ENCODE assay signal across 8 cellular contexts in genomic region chr6:30646450-30647038, GRCh38. TPM values are rescaled to one million over a fixed set of nuclear protein-coding genes. Genes with fewer than 3 reads are reported as not detected.
A peak's percentile ranks its signal among the peaks of the same experiment; 100 is the strongest.
DNase-seq lines count a peak whose midpoint lies in the region; ATAC-seq and TF ChIP-seq lines count a peak whose summit lies in the region.

No MANE protein-coding gene starts in this region.

- H3K27me3 Mint-ChIP-seq in CD14-positive monocyte (ENCODE audit: low read depth in 3 of 3) (peaks cover 0 to 1% (median 0%) of the 10 kb centered on the region in 3 donors), mesothelial cell of epicardium (ENCODE audit: low read depth) (no peaks in the 10 kb centered on the region)
- no peaks in the 10 kb centered on the region for H3K27me3 Mint-ChIP-seq in stimulated activated memory B cell treated with anti-CD40 and anti-IgM and Interleukin-4, amounts not matched to agents 10 μg/mL and 1 μg/mL and 100 μg/mL, for 72 hours

- H3K27ac ChIP-seq in WERI-Rb-1, result peak overlapping the region; percentile 19

- peak overlapping the region; percentile 81 to 91 for H3K4me3 Mint-ChIP-seq in CD14-positive monocyte
- peak overlapping the region; percentile 83 for H3K4me3 Mint-ChIP-seq in mesothelial cell of epicardium
- peak overlapping the region; percentile 91 for H3K4me3 Mint-ChIP-seq in stimulated activated memory B cell treated with anti-CD40 and anti-IgM and Interleukin-4, amounts not matched to agents 10 μg/mL and 1 μg/mL and 100 μg/mL, for 72 hours

- peak; percentile 66 for ATAC-seq in HG03066 (IDR thresholded peaks at IDR 0.05; ENCODE audit: low read depth, unreplicated experiment)
- ATAC-seq in stimulated activated memory B cell treated with anti-CD40 and anti-IgM and Interleukin-4, amounts not matched to agents 10 μg/mL and 1 μg/mL and 100 μg/mL, for 72 hours, result no peak
- ATAC-seq in HG03159 (IDR thresholded peaks at IDR 0.05; ENCODE audit: unreplicated experiment), result no peak

- intact Hi-C loops in CD14-positive monocyte (cut with micrococcal nuclease), result no loop called here

- TF ChIP-seq CTCF in CD14-positive monocyte (IDR thresholded peaks at IDR 0.05) (no peak), WERI-Rb-1 (IDR thresholded peaks at IDR 0.05; ENCODE audit: low read depth, low read length) (no peak), mesothelial cell of epicardium (IDR thresholded peaks at IDR 0.05; ENCODE audit: unreplicated experiment) (no peak)

- H3K36me3 Mint-ChIP-seq in CD14-positive monocyte, result peaks cover 21 to 27% of the 10 kb centered on the region in 2 donors
- H3K36me3 Mint-ChIP-seq in mesothelial cell of epicardium, result peaks cover 31% of the 10 kb centered on the region
- H3K36me3 Mint-ChIP-seq in stimulated activated memory B cell treated with anti-CD40 and anti-IgM and Interleukin-4, amounts not matched to agents 10 μg/mL and 1 μg/mL and 100 μg/mL, for 72 hours, result peaks cover 37% of the 10 kb centered on the region

- H3K27ac Mint-ChIP-seq in CD14-positive monocyte, result peak overlapping the region; percentile 37 to 89 (median 78)
- H3K27ac Mint-ChIP-seq in mesothelial cell of epicardium, result peak overlapping the region; percentile 85
- peak overlapping the region; percentile 90 for H3K27ac Mint-ChIP-seq in stimulated activated memory B cell treated with anti-CD40 and anti-IgM and Interleukin-4, amounts not matched to agents 10 μg/mL and 1 μg/mL and 100 μg/mL, for 72 hours

- DNase-seq in CD14-positive monocyte (ENCODE audit: low spot score) (no peak), WERI-Rb-1 (peak; percentile 58), mesothelial cell of epicardium (ENCODE audit: low spot score in 2 of 2, unreplicated experiment in 2 of 2) (peak in 1 of 2 experiments; percentile 42), EL (no peak)
- peak; percentile 91 for DNase-seq in effector CD4-positive, alpha-beta T cell

- H3K9me3 ChIP-seq in WERI-Rb-1 (ENCODE audit: severe bottlenecking), result no peaks in the 10 kb centered on the region

- H3K4me1 Mint-ChIP-seq in CD14-positive monocyte, result peaks cover 49% of the 10 kb centered on the region
- H3K4me1 Mint-ChIP-seq in mesothelial cell of epicardium, result peaks cover 21% of the 10 kb centered on the region
- H3K4me1 Mint-ChIP-seq in stimulated activated memory B cell treated with anti-CD40 and anti-IgM and Interleukin-4, amounts not matched to agents 10 μg/mL and 1 μg/mL and 100 μg/mL, for 72 hours, result peaks cover 38% of the 10 kb centered on the region

- H3K27me3 ChIP-seq in WERI-Rb-1 (ENCODE audit: insufficient read depth, low read depth, severe bottlenecking), result no peaks in the 10 kb centered on the region

- H3K36me3 ChIP-seq in WERI-Rb-1, result peaks cover 80% of the 10 kb centered on the region

- peak overlapping the region; percentile 88 for H3K4me3 ChIP-seq in WERI-Rb-1 (ENCODE audit: low read depth, low read length)

- H3K9me3 Mint-ChIP-seq in CD14-positive monocyte (no peaks in the 10 kb centered on the region), mesothelial cell of epicardium (no peaks in the 10 kb centered on the region)
- H3K9me3 Mint-ChIP-seq in stimulated activated memory B cell treated with anti-CD40 and anti-IgM and Interleukin-4, amounts not matched to agents 10 μg/mL and 1 μg/mL and 100 μg/mL, for 72 hours, result no peaks in the 10 kb centered on the region

RNA-seq across cellular contexts. Expression of gene C6orf136, which starts 0.4 kb away (rescaled TPM):
- 1 to 10 TPM; 2.0 to 2.7 TPM for polyA plus RNA-seq in CD14-positive monocyte
- total RNA-seq in mesothelial cell of epicardium, result 12.0 to 15.8 TPM (median 15.0 TPM) in 3 replicates

RNA-seq across cellular contexts. Expression of gene ATAT1, which starts 19.9 kb away (rescaled TPM):
- polyA plus RNA-seq in CD14-positive monocyte, result under 1 TPM; 0.51 to 0.68 TPM
- total RNA-seq in mesothelial cell of epicardium, result 51.0 to 57.0 TPM (median 51.2 TPM) in 3 replicates

RNA-seq across cellular contexts. Expression of gene DHX16, which starts 26.3 kb away (rescaled TPM):
- 10 to 100 TPM; 16.4 to 19.0 TPM for polyA plus RNA-seq in CD14-positive monocyte
- 23.5 to 26.7 TPM (median 25.2 TPM) in 3 replicates for total RNA-seq in mesothelial cell of epicardium

RNA-seq across cellular contexts. Expression of gene MRPS18B, which starts 28.9 kb away (rescaled TPM):
- 10 to 100 TPM; 45.2 to 52.4 TPM for polyA plus RNA-seq in CD14-positive monocyte
- total RNA-seq in mesothelial cell of epicardium, result 29.8 to 33.5 TPM (median 30.2 TPM) in 3 replicates

RNA-seq across cellular contexts. Expression of gene PPP1R10, which starts 29.5 kb away (rescaled TPM):
- 10 to 100 TPM in 1 of 2 donors, 1 to 10 TPM in 1; 9.5 to 16.4 TPM for polyA plus RNA-seq in CD14-positive monocyte
- total RNA-seq in mesothelial cell of epicardium, result 107 to 120 TPM (median 117 TPM) in 3 replicates

Comparison
In these comparisons a context has a peak if more than half of its experiments do, and no peak if none do; other contexts are left out.
1. DNase-seq: peak in WERI-Rb-1 (single experiment) and effector CD4-positive, alpha-beta T cell (single experiment); none in CD14-positive monocyte (single experiment) and EL (single experiment).
2. Peak in every context shown above with its lines, with median percentiles within 50 percentile points of each other: H3K27ac Mint-ChIP-seq and H3K4me3 Mint-ChIP-seq.